Comparison of ENCODE assay signal across 29 cellular contexts in the genomic region with DNA sequence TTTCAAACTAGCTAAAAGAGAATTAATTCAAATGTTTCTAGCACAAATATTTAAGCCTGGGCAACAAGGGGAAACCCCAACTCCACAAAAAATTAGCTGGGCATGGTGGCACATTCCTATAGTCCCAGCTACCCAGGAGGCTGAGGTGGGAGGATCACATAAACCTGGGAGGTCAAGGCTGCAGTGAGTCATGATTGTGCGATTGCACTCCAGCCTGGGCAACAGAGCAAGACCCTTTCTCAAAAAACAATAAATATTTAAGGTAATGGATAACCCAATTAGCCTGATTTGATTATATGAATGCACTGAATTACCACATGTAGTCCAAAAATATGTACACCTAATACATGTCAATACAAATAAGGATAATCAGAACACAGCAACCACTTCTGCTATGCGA. TPM values are rescaled to one million over a fixed set of nuclear protein-coding genes. Genes with fewer than 3 reads are reported as not detected.
"Had no signal": no experiment of that assay in that cellular context is flagged by ENCODE, and none has a peak within 500 bp of the region (broad histone marks: within the 10 kb centered on the region; RNA-seq: fewer than 3 reads in every experiment).

No MANE protein-coding gene starts in this region.

- DNase-seq: dermis blood vessel endothelial cell; dorsolateral prefrontal cortex; effector CD4-positive, alpha-beta T cell; effector memory CD4-positive, alpha-beta T cell; erythroblast; esophagus squamous epithelium; foreskin fibroblast; foreskin melanocyte; gastrocnemius medialis; glutamatergic neuron; head of caudate nucleus; heart right ventricle; left cardiac atrium; left lung; left ventricle myocardium superior; lower lobe of right lung; mesenchymal stem cell; mucosa of descending colon had no signal

- H3K27ac ChIP-seq: coronary artery, dorsolateral prefrontal cortex, epithelial cell of prostate, esophagus squamous epithelium, gastrocnemius medialis, heart right ventricle, left lung, lower lobe of right lung had no signal

- FAIRE-seq: colon, islet of Langerhans, keratinocyte had no signal

- H3K27me3 ChIP-seq: dorsolateral prefrontal cortex, esophagus squamous epithelium, gastrocnemius medialis, heart right ventricle, left lung had no signal

- ATAC-seq: esophagus mucosa, gastrocnemius medialis, heart right ventricle, left cardiac atrium, left lung, left ventricle myocardium superior, lower lobe of right lung, mucosa of descending colon had no signal

- H3K9me3 ChIP-seq: esophagus squamous epithelium, gastrocnemius medialis, left lung, lower lobe of right lung, mucosa of descending colon had no signal

- H3K4me1 ChIP-seq: gastrocnemius medialis had no signal

- H3K4me3 ChIP-seq: coronary artery, dorsolateral prefrontal cortex, esophagus squamous epithelium, gastrocnemius medialis, heart right ventricle, left lung, lower lobe of right lung, mucosa of descending colon had no signal

RNA-seq across cellular contexts. Expression of a gene that starts 56.0 kb away (rescaled TPM):
- total RNA-seq: cerebellum, dermis blood vessel endothelial cell, gastrocnemius medialis, glomerular endothelial cell, heart right ventricle, left cardiac atrium, left lung, left ventricle myocardium superior, lower leg skin, lower lobe of right lung, lung microvascular endothelial cell, mesenteric fat pad, mucosa of descending colon had no signal
